In genomic region chr5:124745367-124746251, GRCh38 we compare ENCODE assay signal across 8 cellular contexts. TPM values are rescaled to one million over a fixed set of nuclear protein-coding genes. Genes with fewer than 3 reads are reported as not detected.
DNase-seq lines count a peak whose midpoint lies in the region; ATAC-seq and TF ChIP-seq lines count a peak whose summit lies in the region.

No MANE protein-coding gene starts in this region.

- H3K36me3 ChIP-seq in GM23338 (ENCODE audit: insufficient read depth) (no peaks in the 10 kb centered on the region), OCI-LY1 (ENCODE audit: insufficient read depth, low read length) (peaks cover 11% of the 10 kb centered on the region), psoas muscle (ENCODE audit: insufficient read depth in 1 of 2, low read depth in 1 of 2) (no peaks in the 10 kb centered on the region)

- H3K9ac ChIP-seq in OCI-LY1 (ENCODE audit: low read length), result peak overlapping the region; percentile 96

- H3K36me3 Mint-ChIP-seq in GM23338 (ENCODE audit: low read depth), result no peaks in the 10 kb centered on the region; the same call in 2 of the 3 replicates
- peaks cover 2% of the 10 kb centered on the region for H3K36me3 Mint-ChIP-seq in activated naive CD4-positive, alpha-beta T cell treated with anti-CD3 and anti-CD28 coated beads, Interleukin-2, amount 10 ng/mL, durations not matched to agents 7 days and 5 days

- intact Hi-C loops in psoas muscle (cut with DNase I), result loop anchor here (2.0 to 10.0 kb wide), 3 partner anchors 83 to 221 kb away; no protein-coding TSS in a partner anchor

- H2AFZ ChIP-seq in GM23338, result no peak overlapping the region
- no peak overlapping the region for H2AFZ ChIP-seq in OCI-LY1 (ENCODE audit: low read length)

- H3K79me2 ChIP-seq in GM23338 (replicated peaks; ENCODE audit: insufficient read depth) (peaks cover 69% of the 10 kb centered on the region), OCI-LY1 (ENCODE audit: insufficient read depth, low read length) (peaks cover 64% of the 10 kb centered on the region)

- no peaks in the 10 kb centered on the region for H4K20me1 ChIP-seq in GM23338 (replicated peaks; ENCODE audit: insufficient read depth)
- no peaks in the 10 kb centered on the region for H4K20me1 ChIP-seq in OCI-LY1 (ENCODE audit: insufficient read depth, low read length)

- peaks cover 2% of the 10 kb centered on the region; the same call in 2 of the 3 replicates for H3K9me3 Mint-ChIP-seq in GM23338
- no peaks in the 10 kb centered on the region for H3K9me3 Mint-ChIP-seq in activated naive CD4-positive, alpha-beta T cell treated with anti-CD3 and anti-CD28 coated beads, Interleukin-2, amount 10 ng/mL, durations not matched to agents 7 days and 5 days

- CTCF ChIA-PET in activated naive CD4-positive, alpha-beta T cell treated with anti-CD3 and anti-CD28 coated beads, Interleukin-2, amount 10 ng/mL, durations not matched to agents 7 days and 5 days (lab: Charles Lee), result no interaction called here

- H3K4me3 Mint-ChIP-seq in GM23338, result no peak overlapping the region
- no peak overlapping the region for H3K4me3 Mint-ChIP-seq in activated naive CD4-positive, alpha-beta T cell treated with anti-CD3 and anti-CD28 coated beads, Interleukin-2, amount 10 ng/mL, durations not matched to agents 7 days and 5 days

- 0 out of 2 replicates have a peak overlapping the region, but pooled peaks have one; percentile 60 for H3K27ac ChIP-seq in GM23338 (ENCODE audit: low read depth)
- H3K27ac ChIP-seq in OCI-LY1 (ENCODE audit: low read depth, low read length, poor library complexity, severe bottlenecking), result peak overlapping the region; percentile 99
- peak overlapping the region; percentile 95 for H3K27ac ChIP-seq in psoas muscle

- H3K4me2 ChIP-seq in GM23338 (peak overlapping the region; percentile 87), OCI-LY1 (ENCODE audit: low read length) (peak overlapping the region; percentile 77)

- H3K27ac Mint-ChIP-seq in GM23338, result peak overlapping the region; percentile 98
- no peak overlapping the region for H3K27ac Mint-ChIP-seq in activated naive CD4-positive, alpha-beta T cell treated with anti-CD3 and anti-CD28 coated beads, Interleukin-2, amount 10 ng/mL, durations not matched to agents 7 days and 5 days

- H3K27me3 ChIP-seq in GM23338 (ENCODE audit: insufficient read depth) (no peaks in the 10 kb centered on the region; the same call in 1 of the 2 replicates), OCI-LY1 (ENCODE audit: insufficient read depth, low read length) (no peaks in the 10 kb centered on the region), psoas muscle (ENCODE audit: insufficient read depth in 3 of 3, low read length in 2 of 3) (no peaks in the 10 kb centered on the region)

- ATAC-seq in GM23338 (no peak), psoas muscle (no peak), GM21360 (IDR thresholded peaks at IDR 0.05; ENCODE audit: unreplicated experiment) (no peak), HG02571 (IDR thresholded peaks at IDR 0.05; ENCODE audit: unreplicated experiment) (no peak), HG03460 (IDR thresholded peaks at IDR 0.05; ENCODE audit: unreplicated experiment) (no peak)

- DNase-seq in GM23338 (ENCODE audit: low spot score) (no peak), fibroblast of mammary gland (ENCODE audit: low read depth) (peak; percentile 57), psoas muscle (no peak)
- no peak for DNase-seq in activated naive CD4-positive, alpha-beta T cell treated with anti-CD3 and anti-CD28 coated beads, Interleukin-2, amount 10 ng/mL, durations not matched to agents 7 days and 5 days

- 14 to 19% (median 14%) methylated on average over 5 of the region's 5 CpGs for WGBS in psoas muscle, 3 donors

- H3F3A ChIP-seq in GM23338 (replicated peaks; ENCODE audit: low read depth) (no peaks in the 10 kb centered on the region), OCI-LY1 (ENCODE audit: insufficient read depth, low read length) (0 out of 2 replicates have a peak, but pooled peaks cover 9% of the 10 kb centered on the region)

- H3K9me3 ChIP-seq in OCI-LY1 (ENCODE audit: low read length) (no peaks in the 10 kb centered on the region), psoas muscle (no peaks in the 10 kb centered on the region)

- H3K27me3 Mint-ChIP-seq in GM23338 (ENCODE audit: insufficient read depth, low read depth, poor library complexity), result peaks cover 4% of the 10 kb centered on the region
- peaks cover 1% of the 10 kb centered on the region for H3K27me3 Mint-ChIP-seq in activated naive CD4-positive, alpha-beta T cell treated with anti-CD3 and anti-CD28 coated beads, Interleukin-2, amount 10 ng/mL, durations not matched to agents 7 days and 5 days

- peaks cover 8% of the 10 kb centered on the region for H3K4me1 Mint-ChIP-seq in GM23338
- peaks cover 4% of the 10 kb centered on the region for H3K4me1 Mint-ChIP-seq in activated naive CD4-positive, alpha-beta T cell treated with anti-CD3 and anti-CD28 coated beads, Interleukin-2, amount 10 ng/mL, durations not matched to agents 7 days and 5 days

- H3K4me1 ChIP-seq in GM23338 (ENCODE audit: insufficient read depth) (peaks cover 62% of the 10 kb centered on the region), OCI-LY1 (ENCODE audit: insufficient read depth, low read length, severe bottlenecking) (peaks cover 40% of the 10 kb centered on the region), psoas muscle (peaks cover 27% of the 10 kb centered on the region)

- H3K9me2 ChIP-seq in GM23338 (ENCODE audit: insufficient read depth) (no peaks in the 10 kb centered on the region), OCI-LY1 (ENCODE audit: low read depth, low read length) (no peaks in the 10 kb centered on the region)

- no peak for TF ChIP-seq CTCF in GM23338 (conservative IDR thresholded peaks at IDR 0.05; ENCODE audit: low read depth in 2 of 2)
- TF ChIP-seq CTCF in OCI-LY1 (IDR thresholded peaks at IDR 0.05; ENCODE audit: low read length), result no peak
- no peak for TF ChIP-seq CTCF in fibroblast of mammary gland (conservative IDR thresholded peaks at IDR 0.05; ENCODE audit: control insufficient read depth, insufficient read depth, low read depth, low read length)
- TF ChIP-seq CTCF in psoas muscle (IDR thresholded peaks at IDR 0.05), result no peak

- H3K4me3 ChIP-seq in GM23338 (peak overlapping the region; percentile 63), OCI-LY1 (ENCODE audit: low read depth, low read length, poor library complexity, severe bottlenecking) (peak overlapping the region; percentile 78), fibroblast of mammary gland (ENCODE audit: control insufficient read depth, low read depth, low read length) (peak overlapping the region; percentile 63), psoas muscle (peak overlapping the region; percentile 83)

TF ChIP-seq in GM23338, 12 proteins besides CTCF, POLR2A, EP300 and RAD21:
- no peak for TF ChIP-seq POLR2AphosphoS5 (IDR thresholded peaks at IDR 0.05; ENCODE audit: low read depth)

RNA-seq across cellular contexts. Expression of gene ZNF608, which starts 0.8 kb away (rescaled TPM):
- total RNA-seq in GM23338 (2014; rRNA removed; shearing (Covaris generic)), result 39.7 and 42.4 TPM in 2 replicates
- polyA plus RNA-seq in GM23338 (2016; fragmentation: Nextera tagmentation; extraction: Ambion mirVana), result 20.0 and 20.5 TPM in 2 replicates
- total RNA-seq in psoas muscle, result 10 to 100 TPM in 2 of 4 donors, 1 to 10 TPM in 2; 7.3 to 11.7 (median 10.3) TPM
- polyA plus RNA-seq in psoas muscle, result 1 to 10 TPM; 1.6 to 9.8 (median 3.3) TPM
